In the genomic region with DNA sequence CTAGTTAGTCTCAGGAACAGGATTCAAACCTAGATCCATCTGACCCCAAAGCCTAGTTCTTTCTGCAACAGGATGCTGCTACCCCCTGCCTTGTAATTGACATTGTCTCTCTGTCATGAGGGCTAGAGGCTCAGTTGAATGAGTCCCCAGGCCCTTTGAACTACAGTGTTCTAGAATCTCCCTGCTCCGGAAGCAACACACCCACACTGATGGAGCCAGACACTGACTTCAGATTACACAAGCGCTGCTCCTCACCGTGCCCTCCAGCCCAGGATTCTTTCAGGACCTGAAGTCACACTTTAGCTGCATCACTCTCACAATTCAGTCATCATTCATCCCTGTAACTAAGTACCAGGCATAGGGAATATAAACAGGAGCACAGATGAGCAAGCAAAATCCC, we compare ENCODE assay signal across 12 cellular contexts.
A peak's percentile ranks its signal among the peaks of the same experiment; 100 is the strongest.
DNase-seq lines count a peak whose midpoint lies in the region; ATAC-seq, FAIRE-seq and TF ChIP-seq lines count a peak whose summit lies in the region.
"Had no signal": no experiment of that assay in that cellular context is flagged by ENCODE, and none has a peak within 500 bp of the region (broad histone marks: within the 10 kb centered on the region; RNA-seq: fewer than 3 reads in every experiment).

No MANE protein-coding gene starts in this region.

- peak overlapping the region; percentile 2; the same call in 1 of the 2 replicates for H3K27ac Mint-ChIP-seq in GM23338

- peaks cover 9% of the 10 kb centered on the region for H3K4me1 Mint-ChIP-seq in GM23338

- no peak overlapping the region for H4K8ac ChIP-seq in trophoblast cell (ENCODE audit: low read depth, low read length)

- no peaks in the 10 kb centered on the region; the same call in none of the 2 replicates for H4K20me1 ChIP-seq in GM23338 (replicated peaks; ENCODE audit: insufficient read depth)

- H3K4me2 ChIP-seq in GM23338 (no peak overlapping the region), trophoblast cell (ENCODE audit: low read length) (no peak overlapping the region)

- no peaks in the 10 kb centered on the region for H3K79me1 ChIP-seq in trophoblast cell (ENCODE audit: low read length)

- peak; percentile 17 for DNase-seq in GM23338 (ENCODE audit: low spot score)
- peak; percentile 22 for DNase-seq in activated CD4-positive, alpha-beta T cell treated with anti-CD3 and anti-CD28 coated beads, Interleukin-2, amount 50 U/mL, for 4 hours
- peak; percentile 47 for DNase-seq in dermis blood vessel endothelial cell
- DNase-seq in trophoblast cell, result peak in 1 of 2 donors; percentile 48
- no peak for DNase-seq in HTR-8/SVneo (ENCODE audit: insufficient read length, low spot score)
- DNase-seq in RWPE1 (ENCODE audit: low spot score), result no peak
- DNase-seq: NCI-H187 treated with DMSO at 0.1 percent for 48 hours, T-helper 9 cell had no signal

- H3K23ac ChIP-seq in trophoblast cell (ENCODE audit: low read length), result no peak overlapping the region

- no peaks in the 10 kb centered on the region for H3K9me2 ChIP-seq in GM23338 (ENCODE audit: insufficient read depth)

- H3K27me3 ChIP-seq in GM23338 (ENCODE audit: insufficient read depth), result no peaks in the 10 kb centered on the region
- H3K27me3 ChIP-seq in trophoblast cell (ENCODE audit: insufficient read depth, low read length), result no peaks in the 10 kb centered on the region
- H3K27me3 ChIP-seq: adrenal gland had no signal

- H2BK120ac ChIP-seq in trophoblast cell (ENCODE audit: insufficient read depth, low read length, poor library complexity), result no peak overlapping the region

- no peak overlapping the region for H3K14ac ChIP-seq in trophoblast cell (ENCODE audit: low read length)

- POLR2A ChIA-PET in RWPE1 (lab: Yijun Ruan, JAX; ENCODE audit: low non-redundant PET), result no interaction called here

- no peak overlapping the region for H2BK5ac ChIP-seq in trophoblast cell (ENCODE audit: low read depth, low read length, poor library complexity)

- H3K79me2 ChIP-seq in GM23338 (replicated peaks; ENCODE audit: insufficient read depth) (no peaks in the 10 kb centered on the region), trophoblast cell (ENCODE audit: control insufficient read depth, insufficient read depth, low read length, poor library complexity) (no peaks in the 10 kb centered on the region)

- no peaks in the 10 kb centered on the region for H3K36me3 Mint-ChIP-seq in GM23338 (ENCODE audit: low read depth)

- no peak overlapping the region for H3K4me3 ChIP-seq in GM23338
- H3K4me3 ChIP-seq in trophoblast cell (ENCODE audit: low read depth, low read length), result no peak overlapping the region
- H3K4me3 ChIP-seq: adrenal gland had no signal

- no peaks in the 10 kb centered on the region for H3K9me3 Mint-ChIP-seq in GM23338

- peak; percentile 36; the same call in 2 of the 3 replicates for ATAC-seq in GM23338
- ATAC-seq in HG03159 (IDR thresholded peaks at IDR 0.05; ENCODE audit: unreplicated experiment), result no peak
- ATAC-seq in GM18511 (IDR thresholded peaks at IDR 0.05; ENCODE audit: unreplicated experiment), result no peak

- no peak overlapping the region for H3K4ac ChIP-seq in trophoblast cell (ENCODE audit: low read depth, low read length)

- peak overlapping the region; percentile 18 for H3K9ac ChIP-seq in trophoblast cell (ENCODE audit: low read length)

- WGBS in trophoblast cell (ENCODE audit: extremely low coverage, insufficient coverage, insufficient read length), result no CpG with 5 or more reads among the region's 3 CpGs

- H3K27ac ChIP-seq in GM23338 (ENCODE audit: low read depth) (no peak overlapping the region), trophoblast cell (ENCODE audit: low read depth, low read length) (no peak overlapping the region), RWPE1 (no peak overlapping the region)

- H3K9me3 ChIP-seq in trophoblast cell (ENCODE audit: insufficient read depth, low read depth, low read length), result no peaks in the 10 kb centered on the region
- H3K9me3 ChIP-seq: adrenal gland had no signal

- no peak overlapping the region for H2AFZ ChIP-seq in GM23338
- H2AFZ ChIP-seq in trophoblast cell (ENCODE audit: insufficient read depth, low read length, poor library complexity), result no peak overlapping the region

- TF ChIP-seq CTCF in GM23338 (conservative IDR thresholded peaks at IDR 0.05; ENCODE audit: low read depth in 2 of 2) (no peak), RWPE1 (conservative IDR thresholded peaks at IDR 0.05; ENCODE audit: low read depth) (no peak)

- no peak overlapping the region for H2AK5ac ChIP-seq in trophoblast cell (ENCODE audit: low read length)

- H4K12ac ChIP-seq in trophoblast cell (ENCODE audit: low read depth, low read length), result no peak overlapping the region

- H3K18ac ChIP-seq in trophoblast cell (ENCODE audit: low read length), result no peak overlapping the region

- CTCF ChIA-PET in RWPE1 (lab: Yijun Ruan, JAX), result no interaction called here

- no peak overlapping the region for H3K4me3 Mint-ChIP-seq in GM23338

- H3K27me3 Mint-ChIP-seq in GM23338 (ENCODE audit: insufficient read depth, low read depth, poor library complexity), result peaks cover 2% of the 10 kb centered on the region

- H3K4me1 ChIP-seq in GM23338 (ENCODE audit: insufficient read depth) (no peaks in the 10 kb centered on the region; the same call in 1 of the 2 replicates), trophoblast cell (ENCODE audit: control insufficient read depth in 1 of 2, insufficient read depth in 2 of 2, low read length in 2 of 2) (peaks cover 11 to 15% of the 10 kb centered on the region in 2 experiments)

- no peak for FAIRE-seq in HTR-8/SVneo (lab: Jason Lieb, UNC)
- FAIRE-seq: GM12891 had no signal

- H2BK12ac ChIP-seq in trophoblast cell (ENCODE audit: low read length), result no peak overlapping the region

- H3K36me3 ChIP-seq in GM23338 (ENCODE audit: insufficient read depth) (no peaks in the 10 kb centered on the region), trophoblast cell (ENCODE audit: control insufficient read depth in 1 of 2, insufficient read depth in 2 of 2, low read length in 2 of 2) (no peaks in the 10 kb centered on the region)
- H3K36me3 ChIP-seq: adrenal gland had no signal

- no peaks in the 10 kb centered on the region for H3F3A ChIP-seq in GM23338 (replicated peaks; ENCODE audit: low read depth)

- H4K91ac ChIP-seq in trophoblast cell (ENCODE audit: low read depth, low read length), result no peak overlapping the region

TF ChIP-seq in GM23338, 12 proteins besides CTCF, POLR2A, EP300 and RAD21 (continues in another document):
- TF ChIP-seq ZNF114 (CRISPR knock-in tag; IDR thresholded peaks at IDR 0.05), result no peak
- TF ChIP-seq, protein P1, sequence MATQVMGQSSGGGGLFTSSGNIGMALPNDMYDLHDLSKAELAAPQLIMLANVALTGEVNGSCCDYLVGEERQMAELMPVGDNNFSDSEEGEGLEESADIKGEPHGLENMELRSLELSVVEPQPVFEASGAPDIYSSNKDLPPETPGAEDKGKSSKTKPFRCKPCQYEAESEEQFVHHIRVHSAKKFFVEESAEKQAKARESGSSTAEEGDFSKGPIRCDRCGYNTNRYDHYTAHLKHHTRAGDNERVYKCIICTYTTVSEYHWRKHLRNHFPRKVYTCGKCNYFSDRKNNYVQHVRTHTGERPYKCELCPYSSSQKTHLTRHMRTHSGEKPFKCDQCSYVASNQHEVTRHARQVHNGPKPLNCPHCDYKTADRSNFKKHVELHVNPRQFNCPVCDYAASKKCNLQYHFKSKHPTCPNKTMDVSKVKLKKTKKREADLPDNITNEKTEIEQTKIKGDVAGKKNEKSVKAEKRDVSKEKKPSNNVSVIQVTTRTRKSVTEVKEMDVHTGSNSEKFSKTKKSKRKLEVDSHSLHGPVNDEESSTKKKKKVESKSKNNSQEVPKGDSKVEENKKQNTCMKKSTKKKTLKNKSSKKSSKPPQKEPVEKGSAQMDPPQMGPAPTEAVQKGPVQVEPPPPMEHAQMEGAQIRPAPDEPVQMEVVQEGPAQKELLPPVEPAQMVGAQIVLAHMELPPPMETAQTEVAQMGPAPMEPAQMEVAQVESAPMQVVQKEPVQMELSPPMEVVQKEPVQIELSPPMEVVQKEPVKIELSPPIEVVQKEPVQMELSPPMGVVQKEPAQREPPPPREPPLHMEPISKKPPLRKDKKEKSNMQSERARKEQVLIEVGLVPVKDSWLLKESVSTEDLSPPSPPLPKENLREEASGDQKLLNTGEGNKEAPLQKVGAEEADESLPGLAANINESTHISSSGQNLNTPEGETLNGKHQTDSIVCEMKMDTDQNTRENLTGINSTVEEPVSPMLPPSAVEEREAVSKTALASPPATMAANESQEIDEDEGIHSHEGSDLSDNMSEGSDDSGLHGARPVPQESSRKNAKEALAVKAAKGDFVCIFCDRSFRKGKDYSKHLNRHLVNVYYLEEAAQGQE (IDR thresholded peaks at IDR 0.05; ENCODE audit: unreplicated experiment), result no peak
- TF ChIP-seq CREB1 (CRISPR knock-in tag; IDR thresholded peaks at IDR 0.05; ENCODE audit: low read depth), result no peak
- no peak for TF ChIP-seq JUNB (IDR thresholded peaks at IDR 0.05; ENCODE audit: unreplicated experiment)
- no peak for TF ChIP-seq NANOG (IDR thresholded peaks at IDR 0.05; ENCODE audit: borderline replicate concordance)
- TF ChIP-seq POLR2AphosphoS5 (IDR thresholded peaks at IDR 0.05; ENCODE audit: low read depth), result no peak
- TF ChIP-seq STAT1 (IDR thresholded peaks at IDR 0.05; ENCODE audit: unreplicated experiment), result no peak
- TF ChIP-seq EZH2 (IDR thresholded peaks at IDR 0.05; ENCODE audit: low read depth, unreplicated experiment), result no peak
- TF ChIP-seq ZNF331 (CRISPR knock-in tag; IDR thresholded peaks at IDR 0.05; ENCODE audit: low read depth), result no peak
- no peak for TF ChIP-seq ETS1 (IDR thresholded peaks at IDR 0.05)
- no peak for TF ChIP-seq EZH2phosphoT487 (IDR thresholded peaks at IDR 0.05; ENCODE audit: unreplicated experiment)

Comparison
In these comparisons a context has a peak if more than half of its experiments do, and no peak if none do; other contexts are left out.
1. DNase-seq: peak in GM23338 (single experiment), activated CD4-positive, alpha-beta T cell treated with anti-CD3 and anti-CD28 coated beads, Interleukin-2, amount 50 U/mL, for 4 hours (2 of 2) and dermis blood vessel endothelial cell (single experiment); none in HTR-8/SVneo (single experiment) and RWPE1 (single experiment).